ENCODE assay signal across 23 cellular contexts in genomic region chr2:189281151-189281550, GRCh38.
"Had no signal": no experiment of that assay in that cellular context is flagged by ENCODE, and none has a peak within 500 bp of the region (broad histone marks: within the 10 kb centered on the region; RNA-seq: fewer than 3 reads in every experiment).

No MANE protein-coding gene starts in this region.

- H3K9me3 Mint-ChIP-seq: nephron had no signal

- DNase-seq: cortex of kidney; dorsolateral prefrontal cortex; effector CD8-positive, alpha-beta T cell; foreskin keratinocyte; head of caudate nucleus; kidney; left cardiac atrium; left ventricle myocardium superior; mesenchymal stem cell; naive B cell; occipital lobe; right lobe of liver; stimulated activated CD4-positive, alpha-beta T cell treated with anti-CD3 and anti-CD28 coated beads, Interleukin-4, amount 100 ng/mL, for 1 hour; stimulated activated CD8-positive, alpha-beta memory T cell treated with anti-CD3 and anti-CD28 coated beads, Interleukin-4, amount 100 ng/mL, for 48 hours; stimulated activated naive CD8-positive, alpha-beta T cell treated with anti-CD3 and anti-CD28 coated beads, Interleukin-15, Interleukin-2, amounts not matched to agents 100 U/mL and 50 U/mL, for 24 hours; testis; transverse colon had no signal

- H3K27me3 Mint-ChIP-seq: naive B cell had no signal

- ATAC-seq: esophagus mucosa; foreskin keratinocyte; left cardiac atrium; left ventricle myocardium superior; right lobe of liver; stimulated activated effector memory CD8-positive, alpha-beta T cell treated with anti-CD3 and anti-CD28 coated beads, Interleukin-12 subunit alpha, Interleukin-12 subunit beta, amount 100 ng/mL, for 72 hours; stimulated activated naive CD8-positive, alpha-beta T cell treated with anti-CD3 and anti-CD28 coated beads, Interleukin-15, Interleukin-2, amounts not matched to agents 100 U/mL and 50 U/mL, for 24 hours had no signal

- H3K4me3 Mint-ChIP-seq: nephron; stimulated activated effector memory CD8-positive, alpha-beta T cell treated with anti-CD3 and anti-CD28 coated beads, Interleukin-12 subunit alpha, Interleukin-12 subunit beta, amount 100 ng/mL, for 72 hours had no signal

- H3K27ac Mint-ChIP-seq: naive B cell; nephron; stimulated activated effector memory CD8-positive, alpha-beta T cell treated with anti-CD3 and anti-CD28 coated beads, Interleukin-12 subunit alpha, Interleukin-12 subunit beta, amount 100 ng/mL, for 72 hours had no signal

- H3K4me3 ChIP-seq: dorsolateral prefrontal cortex, hepatocyte, lung, prostate gland, right lobe of liver, testis, transverse colon had no signal

- H3K36me3 Mint-ChIP-seq: naive B cell; stimulated activated effector memory CD8-positive, alpha-beta T cell treated with anti-CD3 and anti-CD28 coated beads, Interleukin-12 subunit alpha, Interleukin-12 subunit beta, amount 100 ng/mL, for 72 hours had no signal

- H3K4me1 Mint-ChIP-seq: naive B cell; stimulated activated effector memory CD8-positive, alpha-beta T cell treated with anti-CD3 and anti-CD28 coated beads, Interleukin-12 subunit alpha, Interleukin-12 subunit beta, amount 100 ng/mL, for 72 hours had no signal
